13 cellular contexts compared by ENCODE assay signal in the genomic region with DNA sequence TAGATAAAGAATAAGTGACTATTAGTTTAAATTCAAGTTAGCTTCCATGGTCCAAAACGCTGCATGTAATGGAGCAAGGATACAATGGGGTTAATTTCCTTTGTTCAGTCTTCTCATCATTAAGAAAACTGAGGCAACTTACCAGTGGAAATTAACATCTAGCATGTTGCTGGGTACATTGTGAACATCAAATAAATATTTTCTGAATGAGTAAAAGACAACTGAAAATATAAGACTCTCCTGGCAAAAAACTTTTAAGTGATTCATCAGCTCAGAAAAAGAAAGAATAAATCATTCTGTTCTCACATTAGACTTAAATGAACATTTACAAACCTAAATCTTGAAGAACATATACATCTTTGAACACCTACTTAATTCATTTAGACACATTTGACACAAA.
A peak's percentile ranks its signal among the peaks of the same experiment; 100 is the strongest.
DNase-seq lines count a peak whose midpoint lies in the region; ATAC-seq and TF ChIP-seq lines count a peak whose summit lies in the region.
"Had no signal": no experiment of that assay in that cellular context is flagged by ENCODE, and none has a peak within 500 bp of the region (broad histone marks: within the 10 kb centered on the region; RNA-seq: fewer than 3 reads in every experiment).

No MANE protein-coding gene starts in this region.

- no peak for TF ChIP-seq CTCF in fibroblast of mammary gland (conservative IDR thresholded peaks at IDR 0.05; ENCODE audit: control insufficient read depth, insufficient read depth, low read depth, low read length)
- no peak for TF ChIP-seq CTCF in neural progenitor cell (IDR thresholded peaks at IDR 0.05)
- TF ChIP-seq CTCF in heart right ventricle (IDR thresholded peaks at IDR 0.05): no peak

- H3K27me3 Mint-ChIP-seq in neural progenitor cell (ENCODE audit: insufficient read depth, low read depth): peaks cover 2% of the 10 kb centered on the region
- H3K27me3 Mint-ChIP-seq: CD4-positive, CD25-positive, alpha-beta regulatory T cell had no signal

- peak overlapping the region; percentile 84 for H3K27ac Mint-ChIP-seq in neural progenitor cell
- H3K27ac Mint-ChIP-seq: CD4-positive, CD25-positive, alpha-beta regulatory T cell had no signal

- H4K20me1 ChIP-seq in neural progenitor cell (ENCODE audit: low read depth): no peaks in the 10 kb centered on the region
- H4K20me1 ChIP-seq: BLaER1 treated with 17β-estradiol and CSF1 and Interleukin-3, amounts not matched to agents 10 nM and 100 nM had no signal

- ATAC-seq in heart right ventricle (no peak), GM18909 (IDR thresholded peaks at IDR 0.05; ENCODE audit: poor library complexity, unreplicated experiment) (no peak)

- peaks cover 2% of the 10 kb centered on the region for H3K36me3 Mint-ChIP-seq in neural progenitor cell
- H3K36me3 Mint-ChIP-seq: CD4-positive, CD25-positive, alpha-beta regulatory T cell had no signal

- peaks cover 1% of the 10 kb centered on the region for H3F3A ChIP-seq in neural progenitor cell (ENCODE audit: low read depth)

- DNase-seq in AG08395 (ENCODE audit: low spot score) (peak; percentile 6), M059J (ENCODE audit: low read depth) (peak; percentile 18), fibroblast of mammary gland (ENCODE audit: low read depth) (peak; percentile 60), neural progenitor cell (ENCODE audit: low spot score) (no peak), heart right ventricle (no peak), NCI-H2196 (lab: John Stamatoyannopoulos, UW; ENCODE audit: unreplicated experiment) (no peak), NCI-H446 (lab: John Stamatoyannopoulos, UW) (no peak)
- DNase-seq: CD4-positive, CD25-positive, alpha-beta regulatory T cell; DMS53; GF-D8 had no signal

- no peaks in the 10 kb centered on the region for H3K27me3 ChIP-seq in neural progenitor cell
- H3K27me3 ChIP-seq in heart right ventricle: no peaks in the 10 kb centered on the region
- H3K27me3 ChIP-seq: BLaER1 treated with 17β-estradiol and CSF1 and Interleukin-3, amounts not matched to agents 10 nM and 100 nM had no signal

- H3K9me3 Mint-ChIP-seq in neural progenitor cell: no peaks in the 10 kb centered on the region

- 96 to 99% methylated on average over 1 of the region's 1 CpG for WGBS in heart right ventricle, 2 donors

- peaks cover 70% of the 10 kb centered on the region for H3K4me1 Mint-ChIP-seq in neural progenitor cell
- H3K4me1 Mint-ChIP-seq: CD4-positive, CD25-positive, alpha-beta regulatory T cell had no signal

- H3K9me3 ChIP-seq in neural progenitor cell (ENCODE audit: low read depth) (no peaks in the 10 kb centered on the region), heart right ventricle (no peaks in the 10 kb centered on the region)
- H3K9me3 ChIP-seq: BLaER1 treated with 17β-estradiol and CSF1 and Interleukin-3, amounts not matched to agents 10 nM and 100 nM had no signal

- H3K27ac ChIP-seq in neural progenitor cell (no peak overlapping the region), heart right ventricle (no peak overlapping the region)
- H3K27ac ChIP-seq: 22Rv1; BLaER1 treated with 17β-estradiol and CSF1 and Interleukin-3, amounts not matched to agents 10 nM and 100 nM had no signal

- H3K4me1 ChIP-seq in neural progenitor cell (peaks cover 21% of the 10 kb centered on the region), heart right ventricle (no peaks in the 10 kb centered on the region)

- H3K36me3 ChIP-seq in neural progenitor cell (no peaks in the 10 kb centered on the region), heart right ventricle (no peaks in the 10 kb centered on the region)
- H3K36me3 ChIP-seq: BLaER1 treated with 17β-estradiol and CSF1 and Interleukin-3, amounts not matched to agents 10 nM and 100 nM had no signal

- H3K4me3 ChIP-seq in fibroblast of mammary gland (ENCODE audit: control insufficient read depth, low read depth, low read length) (no peak overlapping the region), neural progenitor cell (no peak overlapping the region), heart right ventricle (no peak overlapping the region)
- H3K4me3 ChIP-seq: BLaER1 treated with 17β-estradiol and CSF1 and Interleukin-3, amounts not matched to agents 10 nM and 100 nM had no signal

- no peaks in the 10 kb centered on the region for H3K79me2 ChIP-seq in neural progenitor cell (ENCODE audit: low read depth)

- H3K9ac ChIP-seq in neural progenitor cell: no peak overlapping the region
- H3K9ac ChIP-seq: BLaER1 treated with 17β-estradiol and CSF1 and Interleukin-3, amounts not matched to agents 10 nM and 100 nM had no signal

- H3K4me3 Mint-ChIP-seq in neural progenitor cell: no peak overlapping the region
- H3K4me3 Mint-ChIP-seq: CD4-positive, CD25-positive, alpha-beta regulatory T cell had no signal

- H3K4me2 ChIP-seq in neural progenitor cell: no peak overlapping the region
- H3K4me2 ChIP-seq: BLaER1 treated with 17β-estradiol and CSF1 and Interleukin-3, amounts not matched to agents 10 nM and 100 nM had no signal

- intact Hi-C loops in heart right ventricle (cut with DNase I): no loop called here

- no peak overlapping the region for H2AFZ ChIP-seq in neural progenitor cell (replicated peaks)

Comparison
In these comparisons a context has a peak if more than half of its experiments do, and no peak if none do; other contexts are left out.
1. DNase-seq: peak in AG08395 (single experiment), M059J (single experiment) and fibroblast of mammary gland (single experiment); none in neural progenitor cell (single experiment), heart right ventricle (0 of 2), NCI-H2196 (single experiment) and NCI-H446 (0 of 2).